2 cellular contexts compared by ENCODE assay signal in the genomic region with DNA sequence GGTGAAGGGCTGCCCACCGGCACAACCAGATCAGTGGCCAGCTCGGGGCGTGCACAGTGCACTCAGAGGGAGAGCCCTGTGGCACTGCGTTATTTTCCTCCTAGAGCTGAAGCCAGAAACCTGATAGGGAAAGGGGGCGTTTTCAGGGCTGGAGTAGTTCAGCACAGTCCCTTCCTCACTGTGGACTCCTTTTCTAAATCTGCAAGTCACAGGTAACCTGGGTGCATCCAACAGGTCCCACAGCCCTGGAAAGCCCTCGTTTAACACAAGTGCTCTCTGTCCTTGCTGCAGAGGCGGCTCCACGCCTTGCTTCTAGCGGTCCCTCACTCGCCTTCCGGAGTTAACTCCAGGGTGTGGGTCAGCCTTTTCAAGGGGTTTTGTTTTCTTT.
TF ChIP-seq lines count a peak whose summit lies in the region.

No MANE protein-coding gene starts in this region.

TF ChIP-seq in GM23338, 12 proteins besides CTCF, POLR2A, EP300 and RAD21:
- TF ChIP-seq, protein P1, sequence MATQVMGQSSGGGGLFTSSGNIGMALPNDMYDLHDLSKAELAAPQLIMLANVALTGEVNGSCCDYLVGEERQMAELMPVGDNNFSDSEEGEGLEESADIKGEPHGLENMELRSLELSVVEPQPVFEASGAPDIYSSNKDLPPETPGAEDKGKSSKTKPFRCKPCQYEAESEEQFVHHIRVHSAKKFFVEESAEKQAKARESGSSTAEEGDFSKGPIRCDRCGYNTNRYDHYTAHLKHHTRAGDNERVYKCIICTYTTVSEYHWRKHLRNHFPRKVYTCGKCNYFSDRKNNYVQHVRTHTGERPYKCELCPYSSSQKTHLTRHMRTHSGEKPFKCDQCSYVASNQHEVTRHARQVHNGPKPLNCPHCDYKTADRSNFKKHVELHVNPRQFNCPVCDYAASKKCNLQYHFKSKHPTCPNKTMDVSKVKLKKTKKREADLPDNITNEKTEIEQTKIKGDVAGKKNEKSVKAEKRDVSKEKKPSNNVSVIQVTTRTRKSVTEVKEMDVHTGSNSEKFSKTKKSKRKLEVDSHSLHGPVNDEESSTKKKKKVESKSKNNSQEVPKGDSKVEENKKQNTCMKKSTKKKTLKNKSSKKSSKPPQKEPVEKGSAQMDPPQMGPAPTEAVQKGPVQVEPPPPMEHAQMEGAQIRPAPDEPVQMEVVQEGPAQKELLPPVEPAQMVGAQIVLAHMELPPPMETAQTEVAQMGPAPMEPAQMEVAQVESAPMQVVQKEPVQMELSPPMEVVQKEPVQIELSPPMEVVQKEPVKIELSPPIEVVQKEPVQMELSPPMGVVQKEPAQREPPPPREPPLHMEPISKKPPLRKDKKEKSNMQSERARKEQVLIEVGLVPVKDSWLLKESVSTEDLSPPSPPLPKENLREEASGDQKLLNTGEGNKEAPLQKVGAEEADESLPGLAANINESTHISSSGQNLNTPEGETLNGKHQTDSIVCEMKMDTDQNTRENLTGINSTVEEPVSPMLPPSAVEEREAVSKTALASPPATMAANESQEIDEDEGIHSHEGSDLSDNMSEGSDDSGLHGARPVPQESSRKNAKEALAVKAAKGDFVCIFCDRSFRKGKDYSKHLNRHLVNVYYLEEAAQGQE (IDR thresholded peaks at IDR 0.05; ENCODE audit: unreplicated experiment) = no peak
- TF ChIP-seq, protein P2, sequence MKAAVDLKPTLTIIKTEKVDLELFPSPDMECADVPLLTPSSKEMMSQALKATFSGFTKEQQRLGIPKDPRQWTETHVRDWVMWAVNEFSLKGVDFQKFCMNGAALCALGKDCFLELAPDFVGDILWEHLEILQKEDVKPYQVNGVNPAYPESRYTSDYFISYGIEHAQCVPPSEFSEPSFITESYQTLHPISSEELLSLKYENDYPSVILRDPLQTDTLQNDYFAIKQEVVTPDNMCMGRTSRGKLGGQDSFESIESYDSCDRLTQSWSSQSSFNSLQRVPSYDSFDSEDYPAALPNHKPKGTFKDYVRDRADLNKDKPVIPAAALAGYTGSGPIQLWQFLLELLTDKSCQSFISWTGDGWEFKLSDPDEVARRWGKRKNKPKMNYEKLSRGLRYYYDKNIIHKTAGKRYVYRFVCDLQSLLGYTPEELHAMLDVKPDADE (IDR thresholded peaks at IDR 0.05) = no peak
- TF ChIP-seq CREB1 (CRISPR knock-in tag; IDR thresholded peaks at IDR 0.05; ENCODE audit: low read depth) (no peak), ZNF114 (CRISPR knock-in tag; IDR thresholded peaks at IDR 0.05) (no peak), ZNF331 (CRISPR knock-in tag; IDR thresholded peaks at IDR 0.05; ENCODE audit: low read depth) (no peak), JUNB (IDR thresholded peaks at IDR 0.05; ENCODE audit: unreplicated experiment) (no peak), POLR2AphosphoS5 (IDR thresholded peaks at IDR 0.05; ENCODE audit: low read depth) (no peak)
- TF ChIP-seq, protein P3, sequence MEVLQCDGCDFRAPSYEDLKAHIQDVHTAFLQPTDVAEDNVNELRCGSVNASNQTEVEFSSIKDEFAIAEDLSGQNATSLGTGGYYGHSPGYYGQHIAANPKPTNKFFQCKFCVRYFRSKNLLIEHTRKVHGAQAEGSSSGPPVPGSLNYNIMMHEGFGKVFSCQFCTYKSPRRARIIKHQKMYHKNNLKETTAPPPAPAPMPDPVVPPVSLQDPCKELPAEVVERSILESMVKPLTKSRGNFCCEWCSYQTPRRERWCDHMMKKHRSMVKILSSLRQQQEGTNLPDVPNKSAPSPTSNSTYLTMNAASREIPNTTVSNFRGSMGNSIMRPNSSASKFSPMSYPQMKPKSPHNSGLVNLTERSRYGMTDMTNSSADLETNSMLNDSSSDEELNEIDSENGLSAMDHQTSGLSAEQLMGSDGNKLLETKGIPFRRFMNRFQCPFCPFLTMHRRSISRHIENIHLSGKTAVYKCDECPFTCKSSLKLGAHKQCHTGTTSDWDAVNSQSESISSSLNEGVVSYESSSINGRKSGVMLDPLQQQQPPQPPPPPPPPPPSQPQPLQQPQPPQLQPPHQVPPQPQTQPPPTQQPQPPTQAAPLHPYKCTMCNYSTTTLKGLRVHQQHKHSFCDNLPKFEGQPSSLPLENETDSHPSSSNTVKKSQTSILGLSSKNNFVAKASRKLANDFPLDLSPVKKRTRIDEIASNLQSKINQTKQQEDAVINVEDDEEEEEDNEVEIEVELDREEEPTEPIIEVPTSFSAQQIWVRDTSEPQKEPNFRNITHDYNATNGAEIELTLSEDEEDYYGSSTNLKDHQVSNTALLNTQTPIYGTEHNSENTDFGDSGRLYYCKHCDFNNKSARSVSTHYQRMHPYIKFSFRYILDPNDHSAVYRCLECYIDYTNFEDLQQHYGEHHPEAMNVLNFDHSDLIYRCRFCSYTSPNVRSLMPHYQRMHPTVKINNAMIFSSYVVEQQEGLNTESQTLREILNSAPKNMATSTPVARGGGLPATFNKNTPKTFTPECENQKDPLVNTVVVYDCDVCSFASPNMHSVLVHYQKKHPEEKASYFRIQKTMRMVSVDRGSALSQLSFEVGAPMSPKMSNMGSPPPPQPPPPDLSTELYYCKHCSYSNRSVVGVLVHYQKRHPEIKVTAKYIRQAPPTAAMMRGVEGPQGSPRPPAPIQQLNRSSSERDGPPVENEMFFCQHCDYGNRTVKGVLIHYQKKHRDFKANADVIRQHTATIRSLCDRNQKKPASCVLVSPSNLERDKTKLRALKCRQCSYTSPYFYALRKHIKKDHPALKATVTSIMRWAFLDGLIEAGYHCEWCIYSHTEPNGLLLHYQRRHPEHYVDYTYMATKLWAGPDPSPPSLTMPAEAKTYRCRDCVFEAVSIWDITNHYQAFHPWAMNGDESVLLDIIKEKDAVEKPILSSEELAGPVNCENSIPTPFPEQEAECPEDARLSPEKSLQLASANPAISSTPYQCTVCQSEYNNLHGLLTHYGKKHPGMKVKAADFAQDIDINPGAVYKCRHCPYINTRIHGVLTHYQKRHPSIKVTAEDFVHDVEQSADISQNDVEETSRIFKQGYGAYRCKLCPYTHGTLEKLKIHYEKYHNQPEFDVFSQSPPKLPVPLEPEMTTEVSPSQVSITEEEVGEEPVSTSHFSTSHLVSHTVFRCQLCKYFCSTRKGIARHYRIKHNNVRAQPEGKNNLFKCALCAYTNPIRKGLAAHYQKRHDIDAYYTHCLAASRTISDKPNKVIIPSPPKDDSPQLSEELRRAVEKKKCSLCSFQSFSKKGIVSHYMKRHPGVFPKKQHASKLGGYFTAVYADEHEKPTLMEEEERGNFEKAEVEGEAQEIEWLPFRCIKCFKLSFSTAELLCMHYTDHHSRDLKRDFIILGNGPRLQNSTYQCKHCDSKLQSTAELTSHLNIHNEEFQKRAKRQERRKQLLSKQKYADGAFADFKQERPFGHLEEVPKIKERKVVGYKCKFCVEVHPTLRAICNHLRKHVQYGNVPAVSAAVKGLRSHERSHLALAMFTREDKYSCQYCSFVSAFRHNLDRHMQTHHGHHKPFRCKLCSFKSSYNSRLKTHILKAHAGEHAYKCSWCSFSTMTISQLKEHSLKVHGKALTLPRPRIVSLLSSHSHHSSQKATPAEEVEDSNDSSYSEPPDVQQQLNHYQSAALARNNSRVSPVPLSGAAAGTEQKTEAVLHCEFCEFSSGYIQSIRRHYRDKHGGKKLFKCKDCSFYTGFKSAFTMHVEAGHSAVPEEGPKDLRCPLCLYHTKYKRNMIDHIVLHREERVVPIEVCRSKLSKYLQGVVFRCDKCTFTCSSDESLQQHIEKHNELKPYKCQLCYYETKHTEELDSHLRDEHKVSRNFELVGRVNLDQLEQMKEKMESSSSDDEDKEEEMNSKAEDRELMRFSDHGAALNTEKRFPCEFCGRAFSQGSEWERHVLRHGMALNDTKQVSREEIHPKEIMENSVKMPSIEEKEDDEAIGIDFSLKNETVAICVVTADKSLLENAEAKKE (CRISPR knock-in tag; IDR thresholded peaks at IDR 0.05) = no peak
TF ChIP-seq in GM23338: peak in this region for 0.

TF ChIP-seq in H1, 55 proteins besides CTCF, POLR2A, EP300 and RAD21:
- TF ChIP-seq SP2 (IDR thresholded peaks at IDR 0.05; ENCODE audit: low read length) (no peak), CBX8 (IDR thresholded peaks at IDR 0.05; ENCODE audit: borderline replicate concordance, low read depth, low read length) (no peak), SUZ12 (IDR thresholded peaks at IDR 0.05; ENCODE audit: low read length) (no peak), YY1 (IDR thresholded peaks at IDR 0.05; ENCODE audit: low read depth, low read length) (no peak), SIN3A (conservative IDR thresholded peaks at IDR 0.05 in 1 of 2, IDR thresholded peaks at IDR 0.05 in 1 of 2; ENCODE audit: low read depth in 1 of 2, low read length in 2 of 2) (no peak), ASH2L (IDR thresholded peaks at IDR 0.05; ENCODE audit: low read length) (no peak), CTBP2 (IDR thresholded peaks at IDR 0.05; ENCODE audit: borderline replicate concordance, insufficient read depth, insufficient read length, low read length) (no peak), CHD2 (IDR thresholded peaks at IDR 0.05; ENCODE audit: low read length) (no peak), TAF7 (optimal IDR thresholded peaks at IDR 0.05; ENCODE audit: borderline replicate concordance, low read depth, low read length) (no peak), GABPA (IDR thresholded peaks at IDR 0.05; ENCODE audit: borderline replicate concordance, insufficient read depth, low read length) (no peak), FOSL1 (IDR thresholded peaks at IDR 0.05; ENCODE audit: insufficient read depth, low read depth, low read length) (no peak), TAF1 (IDR thresholded peaks at IDR 0.05; ENCODE audit: low read depth, low read length) (no peak), CREB1 (IDR thresholded peaks at IDR 0.05) (no peak)
- TF ChIP-seq, protein P4, sequence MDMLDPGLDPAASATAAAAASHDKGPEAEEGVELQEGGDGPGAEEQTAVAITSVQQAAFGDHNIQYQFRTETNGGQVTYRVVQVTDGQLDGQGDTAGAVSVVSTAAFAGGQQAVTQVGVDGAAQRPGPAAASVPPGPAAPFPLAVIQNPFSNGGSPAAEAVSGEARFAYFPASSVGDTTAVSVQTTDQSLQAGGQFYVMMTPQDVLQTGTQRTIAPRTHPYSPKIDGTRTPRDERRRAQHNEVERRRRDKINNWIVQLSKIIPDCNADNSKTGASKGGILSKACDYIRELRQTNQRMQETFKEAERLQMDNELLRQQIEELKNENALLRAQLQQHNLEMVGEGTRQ (IDR thresholded peaks at IDR 0.05; ENCODE audit: low read length) = no peak
